In genomic region chr7:131238260-131238940, GRCh38 we compare ENCODE assay signal across 12 cellular contexts.
DNase-seq lines count a peak whose midpoint lies in the region; ATAC-seq, FAIRE-seq and TF ChIP-seq lines count a peak whose summit lies in the region.
"Had no signal": no experiment of that assay in that cellular context is flagged by ENCODE, and none has a peak within 500 bp of the region (broad histone marks: within the 10 kb centered on the region; RNA-seq: fewer than 3 reads in every experiment).

No MANE protein-coding gene starts in this region.

- no peak for TF ChIP-seq POLR2A in H54 (IDR thresholded peaks at IDR 0.05; ENCODE audit: low read depth, low read length)
- TF ChIP-seq POLR2A in GM18505 (IDR thresholded peaks at IDR 0.05; ENCODE audit: borderline replicate concordance, extremely low read depth, insufficient read depth, insufficient read length), result no peak

- intact Hi-C loops in activated CD4-positive, alpha-beta memory T cell treated with anti-CD3 and anti-CD28 coated beads for 36 hours (cut with micrococcal nuclease), result loop anchor here (10.0 kb wide), 2 partner anchors 266 to 964 kb away; no protein-coding TSS in a partner anchor

- peak overlapping the region; percentile 29 for H3K27ac Mint-ChIP-seq in activated CD4-positive, alpha-beta memory T cell treated with anti-CD3 and anti-CD28 coated beads for 36 hours
- H3K27ac Mint-ChIP-seq: activated CD4-positive, alpha-beta T cell treated with anti-CD3 and anti-CD28 coated beads, Interleukin-2, amount 10 ng/mL, durations not matched to agents 24 days and 14 days had no signal

- in situ Hi-C loops in HAP-1 (cut with MboI; ENCODE audit: low sequenced_read_pairs), result no loop called here

- ATAC-seq in GM18505 (IDR thresholded peaks at IDR 0.05; ENCODE audit: unreplicated experiment), result no peak

- H3K9me3 Mint-ChIP-seq in activated CD4-positive, alpha-beta memory T cell treated with anti-CD3 and anti-CD28 coated beads for 36 hours, result no peaks in the 10 kb centered on the region

- no peaks in the 10 kb centered on the region for H3K27me3 Mint-ChIP-seq in activated CD4-positive, alpha-beta memory T cell treated with anti-CD3 and anti-CD28 coated beads for 36 hours
- H3K27me3 Mint-ChIP-seq: activated CD4-positive, alpha-beta T cell treated with anti-CD3 and anti-CD28 coated beads, Interleukin-2, amount 10 ng/mL, durations not matched to agents 24 days and 14 days had no signal

- H3K4me1 ChIP-seq in HAP-1, result no peaks in the 10 kb centered on the region

- H3K4me3 Mint-ChIP-seq in activated CD4-positive, alpha-beta memory T cell treated with anti-CD3 and anti-CD28 coated beads for 36 hours, result no peak overlapping the region
- H3K4me3 Mint-ChIP-seq: activated CD4-positive, alpha-beta T cell treated with anti-CD3 and anti-CD28 coated beads, Interleukin-2, amount 10 ng/mL, durations not matched to agents 24 days and 14 days had no signal

- no peak overlapping the region for H3K4me3 ChIP-seq in HAP-1
- H3K4me3 ChIP-seq: BLaER1 treated with 17β-estradiol and CSF1 and Interleukin-3, amounts not matched to agents 10 nM and 100 nM; sigmoid colon had no signal

- no peaks in the 10 kb centered on the region; the same call in 1 of the 2 replicates for H3K27me3 ChIP-seq in HAP-1 (ENCODE audit: low read depth)
- H3K27me3 ChIP-seq: BLaER1 treated with 17β-estradiol and CSF1 and Interleukin-3, amounts not matched to agents 10 nM and 100 nM; sigmoid colon had no signal

- POLR2A ChIA-PET in activated CD4-positive, alpha-beta memory T cell treated with anti-CD3 and anti-CD28 coated beads for 36 hours (lab: Charles Lee), result interaction anchor here (0.6 to 4.8 kb wide), 4 partner anchors 16 to 132 kb away, joined by 3 to 23 read pairs (median 4); partner anchors contain the start of gene MKLN1

- CTCF ChIA-PET in activated CD4-positive, alpha-beta memory T cell treated with anti-CD3 and anti-CD28 coated beads for 36 hours (lab: Charles Lee), result interaction anchor here (1.1 kb wide), 2 partner anchors 10 to 169 kb away, joined by 3 to 4 read pairs; no protein-coding TSS in a partner anchor

- H3K36me3 ChIP-seq in HAP-1 (replicated peaks), result no peaks in the 10 kb centered on the region
- H3K36me3 ChIP-seq: BLaER1 treated with 17β-estradiol and CSF1 and Interleukin-3, amounts not matched to agents 10 nM and 100 nM; sigmoid colon had no signal

- no peaks in the 10 kb centered on the region for H3K36me3 Mint-ChIP-seq in activated CD4-positive, alpha-beta memory T cell treated with anti-CD3 and anti-CD28 coated beads for 36 hours

- DNase-seq in A172 (ENCODE audit: low spot score) (peak; percentile 83), H54 (ENCODE audit: insufficient read length, low spot score) (peak; percentile 58), glomerular visceral epithelial cell (ENCODE audit: extremely low spot score) (peak; percentile 70), retina (no peak), NCI-H1436 treated with DMSO at 0.1 percent for 48 hours (lab: John Stamatoyannopoulos, UW) (no peak), HAP-1 (ENCODE audit: low spot score in 2 of 2) (no peak)
- DNase-seq in activated CD4-positive, alpha-beta memory T cell treated with anti-CD3 and anti-CD28 coated beads for 36 hours, result no peak
- DNase-seq: activated CD4-positive, alpha-beta T cell treated with anti-CD3 and anti-CD28 coated beads, Interleukin-2, amount 10 ng/mL, durations not matched to agents 24 days and 14 days; caudate nucleus; sigmoid colon had no signal

- H3K9me3 ChIP-seq in HAP-1, result no peaks in the 10 kb centered on the region
- H3K9me3 ChIP-seq: sigmoid colon had no signal

- H3K4me1 Mint-ChIP-seq in activated CD4-positive, alpha-beta memory T cell treated with anti-CD3 and anti-CD28 coated beads for 36 hours (ENCODE audit: low read depth), result peaks cover 44% of the 10 kb centered on the region

- FAIRE-seq in H54 (lab: Jason Lieb, UNC), result no peak

Comparison
In these comparisons a context has a peak if more than half of its experiments do, and no peak if none do; other contexts are left out.
1. DNase-seq: peak in A172 (single experiment), H54 (single experiment) and glomerular visceral epithelial cell (single experiment); none in activated CD4-positive, alpha-beta memory T cell treated with anti-CD3 and anti-CD28 coated beads for 36 hours (single experiment), retina (single experiment), NCI-H1436 treated with DMSO at 0.1 percent for 48 hours (single experiment) and HAP-1 (0 of 2).